ENCODE assay signal across 12 cellular contexts in genomic region chr2:119249855-119250775, GRCh38.
"Had no signal": no experiment of that assay in that cellular context is flagged by ENCODE, and none has a peak within 500 bp of the region (broad histone marks: within the 10 kb centered on the region; RNA-seq: fewer than 3 reads in every experiment).

No MANE protein-coding gene starts in this region.

- H3K27ac Mint-ChIP-seq: activated CD8-positive, alpha-beta memory T cell treated with anti-CD3 and anti-CD28 coated beads, Interleukin-2, amount 10 ng/mL, durations not matched to agents 7 days and 5 days; activated naive CD8-positive, alpha-beta T cell treated with anti-CD3 and anti-CD28 coated beads, Interleukin-2, amount 10 ng/mL, durations not matched to agents 7 days and 5 days had no signal

- ATAC-seq: activated CD8-positive, alpha-beta memory T cell treated with anti-CD3 and anti-CD28 coated beads, Interleukin-2, amount 10 ng/mL, durations not matched to agents 7 days and 5 days; activated T-cell treated with anti-CD3 and anti-CD28 coated beads, Interleukin-2, amount 50 U/mL, for 4 hours; gastroesophageal sphincter had no signal

- H3K27me3 Mint-ChIP-seq: activated CD8-positive, alpha-beta memory T cell treated with anti-CD3 and anti-CD28 coated beads, Interleukin-2, amount 10 ng/mL, durations not matched to agents 7 days and 5 days; activated naive CD8-positive, alpha-beta T cell treated with anti-CD3 and anti-CD28 coated beads, Interleukin-2, amount 10 ng/mL, durations not matched to agents 7 days and 5 days had no signal

- H3K4me1 Mint-ChIP-seq: activated CD8-positive, alpha-beta memory T cell treated with anti-CD3 and anti-CD28 coated beads, Interleukin-2, amount 10 ng/mL, durations not matched to agents 7 days and 5 days; activated naive CD8-positive, alpha-beta T cell treated with anti-CD3 and anti-CD28 coated beads, Interleukin-2, amount 10 ng/mL, durations not matched to agents 7 days and 5 days had no signal

- H3K36me3 ChIP-seq: thyroid gland, vagina had no signal

- H3K4me3 ChIP-seq: gastroesophageal sphincter, skin epidermis, thyroid gland, vagina had no signal

- H3K27me3 ChIP-seq: gastroesophageal sphincter, thyroid gland, vagina had no signal

- H3K9me3 ChIP-seq: thyroid gland, vagina had no signal

- H3K9me3 Mint-ChIP-seq: activated naive CD8-positive, alpha-beta T cell treated with anti-CD3 and anti-CD28 coated beads, Interleukin-2, amount 10 ng/mL, durations not matched to agents 7 days and 5 days; activated T-cell treated with anti-CD3 and anti-CD28 coated beads, Interleukin-2, amount 50 U/mL, for 4 hours had no signal

- H3K4me3 Mint-ChIP-seq: activated CD8-positive, alpha-beta memory T cell treated with anti-CD3 and anti-CD28 coated beads, Interleukin-2, amount 10 ng/mL, durations not matched to agents 7 days and 5 days; activated naive CD8-positive, alpha-beta T cell treated with anti-CD3 and anti-CD28 coated beads, Interleukin-2, amount 10 ng/mL, durations not matched to agents 7 days and 5 days; activated T-cell treated with anti-CD3 and anti-CD28 coated beads, Interleukin-2, amount 50 U/mL, for 4 hours had no signal

- H3K36me3 Mint-ChIP-seq: activated CD8-positive, alpha-beta memory T cell treated with anti-CD3 and anti-CD28 coated beads, Interleukin-2, amount 10 ng/mL, durations not matched to agents 7 days and 5 days; activated naive CD8-positive, alpha-beta T cell treated with anti-CD3 and anti-CD28 coated beads, Interleukin-2, amount 10 ng/mL, durations not matched to agents 7 days and 5 days had no signal

- DNase-seq: activated CD4-positive, alpha-beta T cell treated with anti-CD3 and anti-CD28 coated beads, Interleukin-2, amount 50 U/mL, for 48 hours; activated CD4-positive, CD25-positive, alpha-beta regulatory T cell treated with anti-CD3 and anti-CD28 coated beads, Interleukin-2, amount 50 U/mL, for 72 hours; activated CD8-positive, alpha-beta memory T cell treated with anti-CD3 and anti-CD28 coated beads, Interleukin-2, amount 10 ng/mL, durations not matched to agents 7 days and 5 days; activated naive CD8-positive, alpha-beta T cell treated with anti-CD3 and anti-CD28 coated beads, Interleukin-2, amount 10 ng/mL, durations not matched to agents 7 days and 5 days; activated T-cell treated with anti-CD3 and anti-CD28 coated beads, Interleukin-2, amount 50 U/mL, for 4 hours; anterior cingulate cortex; retina; thyroid gland had no signal

- H3K27ac ChIP-seq: gastroesophageal sphincter, thyroid gland, vagina had no signal

- FAIRE-seq: colon had no signal
